ENCODE assay signal across 8 cellular contexts in the genomic region with DNA sequence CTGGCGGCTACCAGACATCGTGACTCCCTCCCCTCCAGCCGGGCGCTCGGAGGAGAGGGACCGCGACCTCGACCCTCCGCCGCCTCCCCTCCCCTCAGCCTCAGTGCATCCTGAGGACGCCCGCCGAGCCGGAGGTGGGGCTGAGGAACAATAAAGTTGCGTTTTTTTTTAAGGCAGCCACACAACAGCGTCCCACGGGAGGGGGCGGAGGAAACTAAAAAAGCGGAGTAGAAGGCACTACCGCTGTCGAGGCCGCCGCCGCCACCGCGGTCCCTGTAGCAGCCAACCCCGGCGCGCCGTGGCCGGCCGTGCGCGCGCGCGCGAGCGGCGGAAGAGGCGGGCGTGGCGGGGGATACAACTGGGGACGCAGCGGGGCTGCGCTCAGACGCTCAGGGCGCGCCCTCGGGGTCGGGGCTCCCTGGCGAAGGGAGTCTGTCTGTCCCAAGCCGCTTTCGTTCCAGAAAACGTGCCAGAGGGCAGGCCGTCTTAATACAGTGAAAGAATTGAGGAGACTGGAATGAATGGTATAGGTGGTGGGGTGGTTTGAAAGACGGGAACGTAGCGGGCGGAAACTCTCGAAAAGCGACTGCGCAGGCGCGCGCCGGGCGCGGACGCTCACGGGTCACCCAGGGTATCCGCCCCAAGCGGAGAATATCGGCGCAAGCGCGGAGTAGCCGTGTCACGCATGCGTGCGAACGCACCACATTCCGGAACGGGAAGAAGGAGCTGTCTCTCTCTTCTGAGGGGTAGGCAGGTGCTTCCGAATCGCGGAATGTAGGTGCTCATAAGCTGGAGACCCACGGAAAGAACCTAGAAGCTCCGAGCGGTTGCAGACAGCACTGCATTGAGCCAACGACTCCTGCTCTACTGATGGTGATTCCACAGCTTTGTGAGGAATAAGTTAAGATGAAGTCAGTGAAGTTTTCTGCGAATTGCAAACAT. TPM values are rescaled to one million over a fixed set of nuclear protein-coding genes. Genes with fewer than 3 reads are reported as not detected.
DNase-seq lines count a peak whose midpoint lies in the region; ATAC-seq and TF ChIP-seq lines count a peak whose summit lies in the region.

Gene COP1, minus strand, starts transcription at position 326 of the 942 bp plus-strand sequence. Its CDS starts 308 bp downstream, at position 18.

- peak within 1 kb of the TSS; percentile 96 for H3K4me3 Mint-ChIP-seq in activated T-cell treated with anti-CD3 and anti-CD28 coated beads, Interleukin-2, amount 50 U/mL, for 24 hours

- in situ Hi-C loops in KBM-7 (cut with MboI; ENCODE audit: low pct_unique_long_range_greater_than_20kb, low sequenced_read_pairs), result no loop called here

- peak within 1 kb of the TSS; percentile 99 for H3K27ac Mint-ChIP-seq in activated T-cell treated with anti-CD3 and anti-CD28 coated beads, Interleukin-2, amount 50 U/mL, for 24 hours

- WGBS in esophagus, 2 donors, result 0% methylated on average over 89 to 90 of the region's 92 CpGs

- H3K36me3 ChIP-seq in esophagus (ENCODE audit: control insufficient read depth in 2 of 2, insufficient read depth in 2 of 2, low read length in 1 of 2), result no peaks in the 10 kb centered on the region
- no peaks in the 10 kb centered on the region for H3K36me3 ChIP-seq in muscle layer of colon (ENCODE audit: insufficient read depth, low read length)

- H3K9me3 ChIP-seq in esophagus (ENCODE audit: control insufficient read depth in 2 of 2, insufficient read depth in 1 of 2, low read depth in 1 of 2, low read length in 1 of 2) (no peaks in the 10 kb centered on the region), muscle layer of colon (ENCODE audit: low read length) (no peaks in the 10 kb centered on the region)

- H3K36me3 Mint-ChIP-seq in activated T-cell treated with anti-CD3 and anti-CD28 coated beads, Interleukin-2, amount 50 U/mL, for 24 hours (ENCODE audit: low read depth), result peaks cover 26% of the 10 kb centered on the region

- H3K27ac ChIP-seq in esophagus (ENCODE audit: low read depth in 2 of 2, low read length in 1 of 2) (peak within 1 kb of the TSS; percentile 98 to 100), muscle layer of colon (ENCODE audit: low read depth, low read length) (peak within 1 kb of the TSS; percentile 89)

- H3K4me1 Mint-ChIP-seq in activated T-cell treated with anti-CD3 and anti-CD28 coated beads, Interleukin-2, amount 50 U/mL, for 24 hours (ENCODE audit: low read depth), result peaks cover 38% of the 10 kb centered on the region

- H3K4me1 ChIP-seq in esophagus (ENCODE audit: control insufficient read depth in 2 of 2, insufficient read depth in 2 of 2, low read length in 1 of 2) (peaks cover 0 to 3% of the 10 kb centered on the region in 2 donors), muscle layer of colon (ENCODE audit: insufficient read depth, low read length) (peaks cover 25% of the 10 kb centered on the region)

- no peaks in the 10 kb centered on the region for H3K27me3 Mint-ChIP-seq in activated T-cell treated with anti-CD3 and anti-CD28 coated beads, Interleukin-2, amount 50 U/mL, for 24 hours

- no peaks in the 10 kb centered on the region for H3K27me3 ChIP-seq in esophagus (ENCODE audit: control insufficient read depth in 1 of 2, insufficient read depth in 2 of 2, low read length in 2 of 2)
- H3K27me3 ChIP-seq in muscle layer of colon (ENCODE audit: control insufficient read depth in 1 of 2, insufficient read depth in 2 of 2, low read length in 2 of 2), result no peaks in the 10 kb centered on the region

- H3K9me3 Mint-ChIP-seq in activated T-cell treated with anti-CD3 and anti-CD28 coated beads, Interleukin-2, amount 50 U/mL, for 24 hours, result no peaks in the 10 kb centered on the region

- peak within 1 kb of the TSS; percentile 81 to 96 for H3K4me3 ChIP-seq in esophagus (ENCODE audit: low read depth in 1 of 2, low read length in 2 of 2)
- peak within 1 kb of the TSS; percentile 82 to 100 for H3K4me3 ChIP-seq in muscle layer of colon (ENCODE audit: low read depth in 1 of 2, low read length in 2 of 2)

- DNase-seq in DMS53 treated with DMSO at 0.1 percent for 48 hours (lab: John Stamatoyannopoulos, UW; ENCODE audit: unreplicated experiment) (peak; percentile 97), KBM-7 (peak; percentile 96)
- DNase-seq in activated T-cell treated with anti-CD3 and anti-CD28 coated beads, Interleukin-2, amount 50 U/mL, for 24 hours, result peak; percentile 95
- peak; percentile 95 for DNase-seq in stimulated activated CD8-positive, alpha-beta memory T cell treated with anti-CD3 and anti-CD28 coated beads, Interleukin-7, amount 100 ng/mL, for 24 hours (ENCODE audit: low read depth)

- ATAC-seq in GM21717 (IDR thresholded peaks at IDR 0.05; ENCODE audit: unreplicated experiment), result peak; percentile 80

- H3K9ac ChIP-seq in muscle layer of colon (ENCODE audit: low read length), result peak within 1 kb of the TSS; percentile 73

TF ChIP-seq in PFSK-1, 5 proteins besides CTCF, POLR2A, EP300 and RAD21:
- TF ChIP-seq FOXP2 (optimal IDR thresholded peaks at IDR 0.05; ENCODE audit: borderline replicate concordance, extremely low read depth, extremely low read length, insufficient read depth) (peak; percentile 32), TAF1 (IDR thresholded peaks at IDR 0.05; ENCODE audit: borderline replicate concordance, insufficient read depth, low read length) (peak; percentile 75; the same call in 1 of the 2 replicates), SIN3A (IDR thresholded peaks at IDR 0.05; ENCODE audit: borderline replicate concordance, insufficient read depth, low read length) (no peak), POLR2AphosphoS5 (IDR thresholded peaks at IDR 0.05; ENCODE audit: low read depth, low read length) (peak; percentile 95)
- TF ChIP-seq, protein P1, sequence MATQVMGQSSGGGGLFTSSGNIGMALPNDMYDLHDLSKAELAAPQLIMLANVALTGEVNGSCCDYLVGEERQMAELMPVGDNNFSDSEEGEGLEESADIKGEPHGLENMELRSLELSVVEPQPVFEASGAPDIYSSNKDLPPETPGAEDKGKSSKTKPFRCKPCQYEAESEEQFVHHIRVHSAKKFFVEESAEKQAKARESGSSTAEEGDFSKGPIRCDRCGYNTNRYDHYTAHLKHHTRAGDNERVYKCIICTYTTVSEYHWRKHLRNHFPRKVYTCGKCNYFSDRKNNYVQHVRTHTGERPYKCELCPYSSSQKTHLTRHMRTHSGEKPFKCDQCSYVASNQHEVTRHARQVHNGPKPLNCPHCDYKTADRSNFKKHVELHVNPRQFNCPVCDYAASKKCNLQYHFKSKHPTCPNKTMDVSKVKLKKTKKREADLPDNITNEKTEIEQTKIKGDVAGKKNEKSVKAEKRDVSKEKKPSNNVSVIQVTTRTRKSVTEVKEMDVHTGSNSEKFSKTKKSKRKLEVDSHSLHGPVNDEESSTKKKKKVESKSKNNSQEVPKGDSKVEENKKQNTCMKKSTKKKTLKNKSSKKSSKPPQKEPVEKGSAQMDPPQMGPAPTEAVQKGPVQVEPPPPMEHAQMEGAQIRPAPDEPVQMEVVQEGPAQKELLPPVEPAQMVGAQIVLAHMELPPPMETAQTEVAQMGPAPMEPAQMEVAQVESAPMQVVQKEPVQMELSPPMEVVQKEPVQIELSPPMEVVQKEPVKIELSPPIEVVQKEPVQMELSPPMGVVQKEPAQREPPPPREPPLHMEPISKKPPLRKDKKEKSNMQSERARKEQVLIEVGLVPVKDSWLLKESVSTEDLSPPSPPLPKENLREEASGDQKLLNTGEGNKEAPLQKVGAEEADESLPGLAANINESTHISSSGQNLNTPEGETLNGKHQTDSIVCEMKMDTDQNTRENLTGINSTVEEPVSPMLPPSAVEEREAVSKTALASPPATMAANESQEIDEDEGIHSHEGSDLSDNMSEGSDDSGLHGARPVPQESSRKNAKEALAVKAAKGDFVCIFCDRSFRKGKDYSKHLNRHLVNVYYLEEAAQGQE (IDR thresholded peaks at IDR 0.05; ENCODE audit: insufficient read depth in 1 of 2, low read depth in 2 of 2, low read length in 2 of 2), result 0 out of 4 replicates have a peak, but pooled peaks of 1 of the 2 experiments have one; percentile 7

RNA-seq across cellular contexts. Expression of gene COP1, which starts in this region (rescaled TPM):
- 22.2 TPM for polyA plus RNA-seq in PFSK-1 (2012; ENCODE audit: insufficient read length, low read depth)
- polyA plus RNA-seq in esophagus, result 10 to 100 TPM; 23.0 to 41.6 TPM

Comparison
In these comparisons a context has a peak if more than half of its experiments do, and no peak if none do; other contexts are left out.
1. Peak in every context shown above with its lines: DNase-seq, ATAC-seq, H3K4me3 ChIP-seq and H3K27ac ChIP-seq.